17 cellular contexts compared by ENCODE assay signal in genomic region chr9:30774326-30774725, GRCh38.
A peak's percentile ranks its signal among the peaks of the same experiment; 100 is the strongest.
DNase-seq lines count a peak whose midpoint lies in the region; ATAC-seq and TF ChIP-seq lines count a peak whose summit lies in the region.
"Had no signal": no experiment of that assay in that cellular context is flagged by ENCODE, and none has a peak within 500 bp of the region (broad histone marks: within the 10 kb centered on the region; RNA-seq: fewer than 3 reads in every experiment).

No MANE protein-coding gene starts in this region.

- H3K36me3 ChIP-seq in lower lobe of right lung: no peaks in the 10 kb centered on the region
- H3K36me3 ChIP-seq: HAP-1, pancreas had no signal

- H3K27ac ChIP-seq in lower lobe of right lung: no peak overlapping the region
- H3K27ac ChIP-seq: HL-60, pancreas had no signal

- DNase-seq in G401 (ENCODE audit: low spot score) (peak; percentile 4), HT1080 (ENCODE audit: low read depth) (peak; percentile 32), chondrocyte (ENCODE audit: low spot score) (peak; percentile 52), lower lobe of right lung (peak; percentile 15), NK-92 (lab: John Stamatoyannopoulos, UW; ENCODE audit: unreplicated experiment) (no peak), Ammon's horn (ENCODE audit: low spot score) (no peak), activated T-cell treated with anti-CD3 and anti-CD28 coated beads for 4 hours (no peak), MV-4-11 (lab: John Stamatoyannopoulos, UW) (no peak)
- DNase-seq: activated T-cell treated with anti-CD3 and anti-CD28 coated beads, Interleukin-2, amount 50 U/mL, for 24 hours; midbrain; NCI-H2029; NK-92 treated with Interleukin-12 subunit alpha and Interleukin-12 subunit beta, amount 100 ng/mL, for 24 hours; substantia nigra had no signal

- no peaks in the 10 kb centered on the region for H3K36me3 Mint-ChIP-seq in chondrocyte (ENCODE audit: low read depth)

- intact Hi-C loops in lower lobe of right lung (cut with DNase I): no loop called here

- H3K4me3 ChIP-seq in lower lobe of right lung: no peak overlapping the region
- H3K4me3 ChIP-seq: HAP-1, pancreas had no signal

- H3K27me3 Mint-ChIP-seq in chondrocyte (ENCODE audit: low read depth): peaks cover under 1% of the 10 kb centered on the region
- H3K27me3 Mint-ChIP-seq: activated T-cell treated with anti-CD3 and anti-CD28 coated beads, Interleukin-2, amount 50 U/mL, for 24 hours; dendritic cell treated with granulocyte-macrophage colony-stimulating factor and Interleukin-4, amounts not matched to agents 40 ng/mL and 50 ng/mL, for 4 days had no signal

- no peak for ATAC-seq in lower lobe of right lung
- ATAC-seq: pancreas had no signal

- H3K4me3 Mint-ChIP-seq in chondrocyte (ENCODE audit: unreplicated experiment): no peak overlapping the region
- H3K4me3 Mint-ChIP-seq: activated T-cell treated with anti-CD3 and anti-CD28 coated beads, Interleukin-2, amount 50 U/mL, for 24 hours; dendritic cell treated with granulocyte-macrophage colony-stimulating factor and Interleukin-4, amounts not matched to agents 40 ng/mL and 50 ng/mL, for 4 days had no signal

- no peaks in the 10 kb centered on the region for H3K9me3 ChIP-seq in lower lobe of right lung
- H3K9me3 ChIP-seq: HAP-1, pancreas had no signal

- peaks cover 7% of the 10 kb centered on the region for H3K9me3 Mint-ChIP-seq in chondrocyte (ENCODE audit: low read depth)
- H3K9me3 Mint-ChIP-seq: activated T-cell treated with anti-CD3 and anti-CD28 coated beads, Interleukin-2, amount 50 U/mL, for 24 hours had no signal

- no peaks in the 10 kb centered on the region for H3K27me3 ChIP-seq in lower lobe of right lung (ENCODE audit: low read depth)

- in situ Hi-C loops in G401 (cut with HindIII; ENCODE audit: low sequenced_read_pairs): no loop called here

- TF ChIP-seq CTCF in chondrocyte (IDR thresholded peaks at IDR 0.05): no peak
- TF ChIP-seq CTCF in lower lobe of right lung (IDR thresholded peaks at IDR 0.05): no peak

- H3K4me1 ChIP-seq in lower lobe of right lung: no peaks in the 10 kb centered on the region
- H3K4me1 ChIP-seq: HAP-1, pancreas had no signal

- no peak overlapping the region for H3K27ac Mint-ChIP-seq in chondrocyte (ENCODE audit: unreplicated experiment)
- H3K27ac Mint-ChIP-seq: activated T-cell treated with anti-CD3 and anti-CD28 coated beads, Interleukin-2, amount 50 U/mL, for 24 hours; dendritic cell treated with granulocyte-macrophage colony-stimulating factor and Interleukin-4, amounts not matched to agents 40 ng/mL and 50 ng/mL, for 4 days had no signal

- no peaks in the 10 kb centered on the region for H3K4me1 Mint-ChIP-seq in chondrocyte (ENCODE audit: low read depth)

Comparison
In these comparisons a context has a peak if more than half of its experiments do, and no peak if none do; other contexts are left out.
1. DNase-seq: peak in G401 (single experiment), HT1080 (single experiment), chondrocyte (single experiment) and lower lobe of right lung (single experiment); none in NK-92 (single experiment), Ammon's horn (single experiment), activated T-cell treated with anti-CD3 and anti-CD28 coated beads for 4 hours (single experiment) and MV-4-11 (single experiment).